28 cellular contexts compared by ENCODE assay signal in the genomic region with DNA sequence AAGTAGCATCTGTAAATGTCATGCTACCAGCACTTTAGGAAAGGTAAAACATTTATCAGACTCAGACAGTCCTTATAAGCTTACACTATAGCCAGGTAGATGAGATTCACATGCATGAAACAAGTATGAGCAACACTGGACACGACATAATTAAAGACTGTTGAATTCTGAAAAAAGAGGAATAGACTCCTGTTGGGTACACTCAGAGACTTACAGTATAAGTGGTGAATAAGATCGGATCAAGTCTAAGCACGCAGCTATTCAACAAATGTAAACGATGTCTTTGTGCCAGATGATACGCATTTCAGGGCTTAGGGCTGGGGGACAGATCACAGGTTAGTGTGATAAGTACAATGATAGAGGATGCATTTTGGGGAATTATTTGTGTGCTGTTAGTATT.
"Had no signal": no experiment of that assay in that cellular context is flagged by ENCODE, and none has a peak within 500 bp of the region (broad histone marks: within the 10 kb centered on the region; RNA-seq: fewer than 3 reads in every experiment).

No MANE protein-coding gene starts in this region.

- H3K4me3 ChIP-seq: body of pancreas, breast epithelium, SJSA1 had no signal

- H3K36me3 ChIP-seq: breast epithelium, SJSA1 had no signal

- H3K27me3 ChIP-seq: body of pancreas, breast epithelium had no signal

- H3K9me2 ChIP-seq: SK-N-SH had no signal

- DNase-seq: activated CD4-positive, alpha-beta T cell treated with anti-CD3 and anti-CD28 coated beads, Interleukin-2, amount 10 ng/mL, durations not matched to agents 24 days and 14 days; activated CD4-positive, alpha-beta T cell treated with anti-CD3 and anti-CD28 coated beads, Interleukin-2, amount 50 U/mL, for 4 hours; activated CD8-positive, alpha-beta T cell treated with anti-CD3 and anti-CD28 coated beads, Interleukin-2, amount 10 ng/mL, durations not matched to agents 7 days and 5 days; activated gamma-delta T cell; activated naive CD4-positive, alpha-beta T cell treated with Interleukin-2 at 50 U/mL for 16 hours; activated naive CD8-positive, alpha-beta T cell treated with anti-CD3 and anti-CD28 coated beads, Interleukin-2, amount 10 ng/mL, durations not matched to agents 7 days and 5 days; activated T-cell treated with anti-CD3 and anti-CD28 coated beads, Interleukin-2, amount 50 U/mL, for 24 hours; body of pancreas; caudate nucleus; cerebellar nuclear complex; MM.1S; MV-4-11; NCI-H1092; NCI-H1436 treated with DMSO at 0.1 percent for 48 hours; NCI-H1694 treated with DMSO at 0.1 percent for 48 hours; NCI-H2029 treated with DMSO at 0.1 percent for 48 hours; NCI-H2107; NCI-H226; NCI-H446 treated with DMSO at 0.1 percent for 48 hours; NCI-H524; NCI-H69; NCI-H82; NK-92 treated with Interleukin-12 subunit alpha and Interleukin-12 subunit beta, amount 100 ng/mL, for 24 hours; SHP77 treated with DMSO at 0.1 percent for 48 hours; SK-N-SH had no signal

- H3K9ac ChIP-seq: KMS-11, SK-N-SH had no signal

- H3K4me2 ChIP-seq: KMS-11, SK-N-SH had no signal

- H3K4me1 ChIP-seq: body of pancreas, breast epithelium, SJSA1 had no signal

- H3K9me3 ChIP-seq: body of pancreas, breast epithelium, SJSA1, SK-N-SH had no signal

- ATAC-seq: activated CD8-positive, alpha-beta T cell treated with anti-CD3 and anti-CD28 coated beads, Interleukin-2, amount 10 ng/mL, durations not matched to agents 7 days and 5 days; body of pancreas had no signal

- H3K27ac ChIP-seq: body of pancreas, breast epithelium, KMS-11, SJSA1 had no signal
